Comparison of ENCODE assay signal across 20 cellular contexts in genomic region chr15:64141798-64142512, GRCh38. TPM values are rescaled to one million over a fixed set of nuclear protein-coding genes. Genes with fewer than 3 reads are reported as not detected.
A peak's percentile ranks its signal among the peaks of the same experiment; 100 is the strongest.
DNase-seq lines count a peak whose midpoint lies in the region; ATAC-seq and TF ChIP-seq lines count a peak whose summit lies in the region.
"Had no signal": no experiment of that assay in that cellular context is flagged by ENCODE, and none has a peak within 500 bp of the region (broad histone marks: within the 10 kb centered on the region; RNA-seq: fewer than 3 reads in every experiment).

No MANE protein-coding gene starts in this region.

- peak overlapping the region; percentile 7 for H3K27ac Mint-ChIP-seq in activated T-cell treated with anti-CD3 and anti-CD28 coated beads, Interleukin-2, amount 50 U/mL, for 72 hours
- peak overlapping the region; percentile 33 for H3K27ac Mint-ChIP-seq in dendritic cell treated with granulocyte-macrophage colony-stimulating factor and Interleukin-4, amounts not matched to agents 40 ng/mL and 50 ng/mL, for 4 days

- no peaks in the 10 kb centered on the region for H3K27me3 Mint-ChIP-seq in activated T-cell treated with anti-CD3 and anti-CD28 coated beads, Interleukin-2, amount 50 U/mL, for 72 hours (ENCODE audit: low read depth)
- no peaks in the 10 kb centered on the region for H3K27me3 Mint-ChIP-seq in dendritic cell treated with granulocyte-macrophage colony-stimulating factor and Interleukin-4, amounts not matched to agents 40 ng/mL and 50 ng/mL, for 4 days

- no peak for ATAC-seq in activated T-cell treated with anti-CD3 and anti-CD28 coated beads, Interleukin-2, amount 50 U/mL, for 72 hours (replicated peaks in 1 of 2)
- no peak for ATAC-seq in GM21526 (IDR thresholded peaks at IDR 0.05; ENCODE audit: low FRiP score, unreplicated experiment)
- ATAC-seq: A549, GM12878 had no signal

- no peak overlapping the region for H3K27ac ChIP-seq in sigmoid colon
- no peak overlapping the region for H3K27ac ChIP-seq in stomach
- H3K27ac ChIP-seq: A549, colonic mucosa, PC-9, SJCRH30, upper lobe of left lung had no signal

- intact Hi-C loops in dendritic cell treated with granulocyte-macrophage colony-stimulating factor and Interleukin-4, amounts not matched to agents 40 ng/mL and 50 ng/mL, for 4 days (cut with micrococcal nuclease) = no loop called here
- intact Hi-C loops in sigmoid colon (cut with DNase I) = no loop called here
- intact Hi-C loops in stomach (cut with DNase I; ENCODE audit: low total_unique reads) = no loop called here

- H3K27me3 ChIP-seq in sigmoid colon = no peaks in the 10 kb centered on the region
- H3K27me3 ChIP-seq in stomach = no peaks in the 10 kb centered on the region
- H3K27me3 ChIP-seq: colonic mucosa, SJCRH30, upper lobe of left lung had no signal

- H3K36me3 ChIP-seq in sigmoid colon (peaks cover 6 to 68% (median 23%) of the 10 kb centered on the region in 4 donors), stomach (peaks cover 36 to 83% (median 80%) of the 10 kb centered on the region in 4 donors)

- no peaks in the 10 kb centered on the region for H3K9me3 Mint-ChIP-seq in activated T-cell treated with anti-CD3 and anti-CD28 coated beads, Interleukin-2, amount 50 U/mL, for 72 hours
- H3K9me3 Mint-ChIP-seq in dendritic cell treated with granulocyte-macrophage colony-stimulating factor and Interleukin-4, amounts not matched to agents 40 ng/mL and 50 ng/mL, for 4 days = no peaks in the 10 kb centered on the region

- TF ChIP-seq CTCF in sigmoid colon (IDR thresholded peaks at IDR 0.05) (no peak), stomach (IDR thresholded peaks at IDR 0.05) (no peak)

- H3K4me1 ChIP-seq in sigmoid colon (no peaks in the 10 kb centered on the region), stomach (no peaks in the 10 kb centered on the region)
- H3K4me1 ChIP-seq: A549, colonic mucosa, HAP-1, upper lobe of left lung had no signal

- peaks cover 0 to 1% of the 10 kb centered on the region in 2 donors for H3K36me3 Mint-ChIP-seq in activated T-cell treated with anti-CD3 and anti-CD28 coated beads, Interleukin-2, amount 50 U/mL, for 72 hours (ENCODE audit: insufficient read depth in 2 of 2)
- peaks cover 86% of the 10 kb centered on the region for H3K36me3 Mint-ChIP-seq in dendritic cell treated with granulocyte-macrophage colony-stimulating factor and Interleukin-4, amounts not matched to agents 40 ng/mL and 50 ng/mL, for 4 days (ENCODE audit: low read depth)

- DNase-seq in activated T-cell treated with anti-CD3 and anti-CD28 coated beads, Interleukin-2, amount 50 U/mL, for 72 hours = no peak
- DNase-seq in activated T-cell treated with anti-CD3 and anti-CD28 coated beads for 4 hours (no peak), sigmoid colon (peak; percentile 52), stomach (no peak)
- DNase-seq: activated gamma-delta T cell treated with Interleukin-2 at 50 U/mL for 16 hours, colonic mucosa, DMS 273 treated with DMSO at 0.1 percent for 48 hours, foreskin melanocyte, GF-D8, IMR-90, NCI-H1694, PC-9, retina, SJCRH30, upper lobe of left lung had no signal

- H3K4me1 Mint-ChIP-seq in activated T-cell treated with anti-CD3 and anti-CD28 coated beads, Interleukin-2, amount 50 U/mL, for 72 hours (ENCODE audit: low read depth) = no peaks in the 10 kb centered on the region
- H3K4me1 Mint-ChIP-seq in dendritic cell treated with granulocyte-macrophage colony-stimulating factor and Interleukin-4, amounts not matched to agents 40 ng/mL and 50 ng/mL, for 4 days (ENCODE audit: low read depth) = peaks cover 25% of the 10 kb centered on the region

- no peak for TF ChIP-seq EP300 in sigmoid colon (IDR thresholded peaks at IDR 0.05)
- no peak for TF ChIP-seq EP300 in stomach (IDR thresholded peaks at IDR 0.05)

- H3K4me3 Mint-ChIP-seq in activated T-cell treated with anti-CD3 and anti-CD28 coated beads, Interleukin-2, amount 50 U/mL, for 72 hours = no peak overlapping the region
- no peak overlapping the region for H3K4me3 Mint-ChIP-seq in dendritic cell treated with granulocyte-macrophage colony-stimulating factor and Interleukin-4, amounts not matched to agents 40 ng/mL and 50 ng/mL, for 4 days

- WGBS in sigmoid colon, 2 donors = 95 to 96% methylated on average over 8 of the region's 8 CpGs
- WGBS in stomach, 5 donors = 95 to 98% (median 97%) methylated on average over 8 of the region's 8 CpGs

- H3K9me3 ChIP-seq in sigmoid colon (no peaks in the 10 kb centered on the region), stomach (no peaks in the 10 kb centered on the region)
- H3K9me3 ChIP-seq: A549, colonic mucosa, HAP-1, SJCRH30, upper lobe of left lung had no signal

- no peak overlapping the region for H3K4me3 ChIP-seq in sigmoid colon
- no peak overlapping the region for H3K4me3 ChIP-seq in stomach
- H3K4me3 ChIP-seq: A549, colonic mucosa, GM12878, HAP-1, PC-9, SJCRH30, upper lobe of left lung had no signal

- no peak for TF ChIP-seq POLR2A in sigmoid colon (IDR thresholded peaks at IDR 0.05)
- TF ChIP-seq POLR2A in stomach (IDR thresholded peaks at IDR 0.05) = no peak

RNA-seq across cellular contexts. Expression of gene SNX22, which starts 9.6 kb away (rescaled TPM):
- under 1 TPM; 0.60 to 0.74 TPM for total RNA-seq in activated T-cell treated with anti-CD3 and anti-CD28 coated beads, Interleukin-2, amount 50 U/mL, for 72 hours
- under 1 TPM in 3 of 4 donors, not detected in 1; under 0.01 to 0.95 (median 0.83) TPM for total RNA-seq in sigmoid colon
- polyA plus RNA-seq in sigmoid colon = 1 to 10 TPM in 1 of 3 donors, under 1 TPM in 1, not detected in 1; 0.23 to 8.4 TPM
- total RNA-seq in stomach = 10 to 100 TPM in 1 of 5 donors, 1 to 10 TPM in 1, under 1 TPM in 1, not detected in 2; 0.92 to 41.1 (median 5.9) TPM
- polyA plus RNA-seq in stomach = 1 to 10 TPM; 2.6 to 4.5 (median 3.1) TPM

RNA-seq across cellular contexts. Expression of gene PPIB, which starts 20.9 kb away (rescaled TPM):
- 100 to 1,000 TPM; 228 to 302 TPM for total RNA-seq in activated T-cell treated with anti-CD3 and anti-CD28 coated beads, Interleukin-2, amount 50 U/mL, for 72 hours
- 100 to 1,000 TPM; 154 to 232 (median 183) TPM for total RNA-seq in sigmoid colon
- polyA plus RNA-seq in sigmoid colon = 100 to 1,000 TPM; 162 to 647 (median 169) TPM
- 100 to 1,000 TPM; 116 to 468 (median 176) TPM for total RNA-seq in stomach
- polyA plus RNA-seq in stomach = 100 to 1,000 TPM; 227 to 582 (median 370) TPM

RNA-seq across cellular contexts. Expression of gene SNX1, which starts 46.2 kb away (rescaled TPM):
- total RNA-seq in activated T-cell treated with anti-CD3 and anti-CD28 coated beads, Interleukin-2, amount 50 U/mL, for 72 hours = 100 to 1,000 TPM; 104 to 113 TPM
- 10 to 100 TPM; 74.5 to 88.1 (median 81.5) TPM for total RNA-seq in sigmoid colon
- polyA plus RNA-seq in sigmoid colon = 10 to 100 TPM; 70.3 to 86.7 (median 70.9) TPM
- total RNA-seq in stomach = 100 to 1,000 TPM in 1 of 5 donors, 10 to 100 TPM in 4; 61.2 to 119 (median 64.8) TPM
- polyA plus RNA-seq in stomach = 10 to 100 TPM; 38.8 to 62.3 (median 57.5) TPM

RNA-seq across cellular contexts. Expression of gene CIAO2A, which starts 48.3 kb away (rescaled TPM):
- 10 to 100 TPM; 65.1 to 74.5 TPM for total RNA-seq in activated T-cell treated with anti-CD3 and anti-CD28 coated beads, Interleukin-2, amount 50 U/mL, for 72 hours
- total RNA-seq in sigmoid colon (10 to 100 TPM; 24.7 to 51.7 (median 42.2) TPM), stomach (100 to 1,000 TPM in 3 of 5 donors, 10 to 100 TPM in 2; 27.2 to 425 (median 107) TPM)
- polyA plus RNA-seq in sigmoid colon (100 to 1,000 TPM; 118 to 339 (median 223) TPM), stomach (100 to 1,000 TPM in 2 of 3 donors, 10 to 100 TPM in 1; 58.8 to 158 (median 155) TPM)
